Comparison of ENCODE assay signal across 27 cellular contexts in the genomic region with DNA sequence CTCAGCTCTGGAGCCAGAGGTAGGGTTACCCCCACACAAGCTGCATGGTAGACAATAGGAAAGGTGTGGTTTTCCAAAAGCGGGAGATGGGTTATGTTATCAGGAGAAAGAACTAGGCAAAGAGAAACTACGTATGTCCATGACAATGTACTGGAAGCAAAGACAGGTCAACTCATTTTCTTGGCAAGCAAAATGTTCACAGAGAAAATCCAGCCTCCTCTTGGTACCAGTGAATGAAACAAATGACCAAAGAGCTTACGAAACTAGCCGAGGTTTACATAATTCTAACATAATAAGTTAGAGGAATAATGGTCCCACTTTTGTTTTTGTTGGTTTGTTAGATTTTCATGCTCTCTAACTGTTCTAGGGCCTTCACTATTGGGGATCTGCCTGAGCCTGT.
"Had no signal": no experiment of that assay in that cellular context is flagged by ENCODE, and none has a peak within 500 bp of the region (broad histone marks: within the 10 kb centered on the region; RNA-seq: fewer than 3 reads in every experiment).

No MANE protein-coding gene starts in this region.

- H3K4me3 ChIP-seq: body of pancreas, coronary artery, dorsolateral prefrontal cortex, hepatocyte, SK-N-MC, stomach, suprapubic skin, tibial artery had no signal

- H3K36me3 ChIP-seq: stomach, suprapubic skin, tibial artery, WERI-Rb-1 had no signal

- H3K4me1 ChIP-seq: body of pancreas had no signal

- H3K27ac ChIP-seq: body of pancreas, coronary artery, dorsolateral prefrontal cortex, hepatocyte, SK-N-MC, suprapubic skin, tibial artery, WERI-Rb-1 had no signal

- DNase-seq: activated CD4-positive, alpha-beta T cell treated with anti-CD3 and anti-CD28 coated beads for 48 hours; activated CD4-positive, alpha-beta T cell treated with anti-CD3 and anti-CD28 coated beads, Interleukin-2, amount 50 U/mL, for 48 hours; activated CD8-positive, alpha-beta memory T cell treated with anti-CD3 and anti-CD28 coated beads for 24 hours; activated effector memory CD4-positive, alpha-beta T cell treated with Interleukin-2 at 50 U/mL for 16 hours; activated naive CD4-positive, alpha-beta T cell treated with Interleukin-2 at 50 U/mL for 16 hours; aorta; body of pancreas; cerebellar nuclear complex; dorsolateral prefrontal cortex; effector memory CD8-positive, alpha-beta T cell; erythroblast; islet precursor cell; left colon; midbrain; small intestine; stimulated activated CD4-positive, alpha-beta T cell treated with anti-CD3 and anti-CD28 coated beads, Interleukin-2, amount 100 ng/mL, for 24 hours; stimulated activated naive B cell treated with anti-CD40 and anti-IgM and Interleukin-4, amounts not matched to agents 10 μg/mL and 1 μg/mL and 100 μg/mL, for 72 hours; stomach; tibial artery; WERI-Rb-1 had no signal

- H2AFZ ChIP-seq: hepatocyte had no signal

- H3K27me3 ChIP-seq: body of pancreas, dorsolateral prefrontal cortex, hepatocyte, stomach, suprapubic skin, tibial artery had no signal

- H3K9me3 ChIP-seq: body of pancreas, stomach, suprapubic skin, tibial artery had no signal

- H3K4me2 ChIP-seq: hepatocyte had no signal

- H3K79me2 ChIP-seq: hepatocyte had no signal

- ATAC-seq: activated CD4-positive, CD25-positive, alpha-beta regulatory T cell treated with anti-CD3 and anti-CD28 coated beads, Interleukin-2, amount 50 U/mL, for 24 hours; body of pancreas; effector memory CD8-positive, alpha-beta T cell; left colon; natural killer cell treated with Interleukin-12 subunit alpha and Interleukin-12 subunit beta and Interleukin-15 and Interleukin-18, amount 100 ng/mL, for 72 hours; sciatic nerve; stimulated activated naive B cell treated with anti-CD40 and anti-IgM and Interleukin-4, amounts not matched to agents 10 μg/mL and 1 μg/mL and 100 μg/mL, for 72 hours had no signal
